Comparison of ENCODE assay signal across 8 cellular contexts in the genomic region with DNA sequence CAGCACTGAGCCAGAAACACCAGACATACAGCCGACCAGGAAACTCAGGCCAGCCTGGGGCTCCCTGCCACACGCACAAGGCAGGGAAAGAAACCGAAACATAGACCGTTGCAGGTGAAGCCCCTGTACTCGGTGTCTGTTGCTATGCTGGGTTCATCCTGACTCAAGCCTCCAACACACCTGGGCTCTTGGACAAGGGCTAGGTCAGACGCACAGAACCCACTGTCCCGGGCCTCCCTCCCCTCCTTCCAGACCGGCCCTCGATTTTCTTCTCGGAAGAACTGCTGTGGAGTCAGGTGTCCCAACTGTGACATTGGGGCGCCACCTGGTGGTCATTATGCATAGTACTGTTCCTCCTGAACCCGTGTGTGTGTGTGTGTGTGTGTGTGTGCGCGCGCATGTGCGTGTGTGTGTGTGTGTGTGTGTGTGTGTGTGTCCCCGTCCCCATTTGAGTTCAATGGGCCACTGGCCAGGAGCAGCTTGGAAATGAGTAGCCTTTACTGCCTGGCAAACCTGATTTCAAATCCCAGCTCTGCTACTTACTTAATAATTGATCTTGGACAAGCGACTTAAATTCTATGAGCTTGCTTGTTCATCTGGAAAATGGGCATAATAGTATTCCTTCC. TPM values are rescaled to one million over a fixed set of nuclear protein-coding genes. Genes with fewer than 3 reads are reported as not detected.
DNase-seq lines count a peak whose midpoint lies in the region; ATAC-seq lines count a peak whose summit lies in the region.

No MANE protein-coding gene starts in this region.

- no peak overlapping the region for H3K27ac ChIP-seq in right cardiac atrium (ENCODE audit: low read length)

- H3K4me3 ChIP-seq in right cardiac atrium (ENCODE audit: low read length) = no peak overlapping the region

- intact Hi-C loops in right cardiac atrium (cut with DNase I) = loop anchor here in 2 of 4 donors (2.0 kb wide), 1 partner anchor 337 kb away; no protein-coding TSS in a partner anchor
- intact Hi-C loops in sciatic nerve (cut with DNase I) = no loop called here

- peak; percentile 75 for DNase-seq in D341Med (ENCODE audit: low spot score)
- peak; percentile 81 for DNase-seq in H4 (ENCODE audit: low spot score)
- DNase-seq in NCI-H128 (lab: John Stamatoyannopoulos, UW; ENCODE audit: unreplicated experiment) = peak; percentile 22
- DNase-seq in T-helper 1 cell = peak; percentile 31 to 69 (median 55)
- DNase-seq in amniotic stem cell (lab: John Stamatoyannopoulos, UW) = peak; percentile 80
- DNase-seq in right cardiac atrium = peak; percentile 83 to 89 (median 87)
- DNase-seq in sciatic nerve (ENCODE audit: low spot score) = peak; percentile 92

- no peaks in the 10 kb centered on the region for H3K27me3 ChIP-seq in right cardiac atrium (ENCODE audit: control insufficient read depth, insufficient read depth)

- H3K4me1 ChIP-seq in right cardiac atrium (ENCODE audit: control insufficient read depth, insufficient read depth, low read length) = no peaks in the 10 kb centered on the region

- WGBS in right cardiac atrium = 18% methylated on average over 18 of the region's 18 CpGs

- no peaks in the 10 kb centered on the region for H3K9me3 ChIP-seq in right cardiac atrium (ENCODE audit: control insufficient read depth, low read length)

- ATAC-seq in right cardiac atrium (peak; percentile 77 to 81), sciatic nerve (peak; percentile 79), GM18520 (IDR thresholded peaks at IDR 0.05; ENCODE audit: unreplicated experiment) (no peak)

RNA-seq across cellular contexts. Expression of a gene that starts 55.4 kb away (rescaled TPM):
- total RNA-seq in H4 (2014; rRNA removed; shearing (Covaris generic)) = 1.9 and 2.0 TPM in 2 replicates
- total RNA-seq in right cardiac atrium (1 to 10 TPM; 2.8 to 4.8 (median 4.4) TPM), sciatic nerve (14.4 TPM)
- 0.86 TPM for polyA plus RNA-seq in right cardiac atrium

Comparison
In these comparisons a context has a peak if more than half of its experiments do, and no peak if none do; other contexts are left out.
1. DNase-seq: peak in every context shown above with its lines; median percentile 92 in sciatic nerve; 87 in right cardiac atrium; 81 in H4; 80 in amniotic stem cell; 75 in D341Med; 55 in T-helper 1 cell; 22 in NCI-H128.